11 cellular contexts compared by ENCODE assay signal in the genomic region with DNA sequence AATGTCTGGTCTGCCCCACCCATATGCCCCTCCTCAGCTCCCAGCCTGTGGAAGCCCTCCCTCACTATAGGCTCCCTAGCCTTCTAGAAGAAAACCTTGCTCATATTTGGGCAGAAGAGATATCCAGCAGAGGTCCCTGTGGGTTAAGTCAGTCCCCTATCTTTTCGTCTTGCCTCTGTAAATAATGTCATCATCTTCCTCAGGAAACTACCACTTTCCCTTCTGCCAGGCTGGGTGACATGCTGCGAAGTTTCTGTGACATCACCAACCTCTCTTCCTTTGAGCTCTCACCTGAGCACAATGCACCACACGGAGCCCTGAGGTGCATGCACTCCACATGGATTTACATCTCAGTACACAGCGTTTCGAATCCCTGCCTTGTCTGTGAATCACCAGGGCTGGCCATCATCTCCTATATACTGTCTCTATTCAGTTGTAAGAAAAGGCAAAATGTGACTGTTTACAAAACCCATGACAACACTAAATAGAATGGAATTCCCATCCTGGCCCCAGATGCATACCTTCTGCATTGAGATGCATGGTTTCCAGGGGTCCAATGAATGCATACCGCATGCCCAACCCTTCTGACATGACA.
DNase-seq lines count a peak whose midpoint lies in the region; ATAC-seq, FAIRE-seq and TF ChIP-seq lines count a peak whose summit lies in the region.
"Had no signal": no experiment of that assay in that cellular context is flagged by ENCODE, and none has a peak within 500 bp of the region (broad histone marks: within the 10 kb centered on the region; RNA-seq: fewer than 3 reads in every experiment).

No MANE protein-coding gene starts in this region.

- no peak overlapping the region for H3K27ac ChIP-seq in AG04450 (ENCODE audit: low read depth, low read length)
- no peak overlapping the region for H3K27ac ChIP-seq in caudate nucleus (ENCODE audit: low read depth, low read length)

- FAIRE-seq in frontal cortex (lab: Jason Lieb, UNC) = no peak

- H3K4me3 ChIP-seq in AG04450 (ENCODE audit: low read depth, low read length) = no peak overlapping the region

- peaks cover 31% of the 10 kb centered on the region for H3K4me1 ChIP-seq in ES-I3 (ENCODE audit: insufficient read depth, low read length)

- no peaks in the 10 kb centered on the region; the same call in 1 of the 2 replicates for H3K36me3 ChIP-seq in ES-I3 (ENCODE audit: insufficient read depth, low read length)

- peak overlapping the region; percentile 3; the same call in 1 of the 2 replicates for H3K9ac ChIP-seq in ES-I3 (ENCODE audit: low read depth, low read length)

- H3K27me3 ChIP-seq in AG04450 (ENCODE audit: control insufficient read depth, insufficient read depth, low read length) = peaks cover 8% of the 10 kb centered on the region

- H3K36me3 Mint-ChIP-seq in activated CD4-positive, alpha-beta T cell treated with anti-CD3 and anti-CD28 coated beads, Interleukin-2, amount 10 ng/mL, durations not matched to agents 7 days and 5 days (ENCODE audit: low read depth) = peaks cover 18% of the 10 kb centered on the region

- CTCF ChIA-PET in AG04450 (lab: Charles Lee) = no interaction called here
- CTCF ChIA-PET in activated CD4-positive, alpha-beta T cell treated with anti-CD3 and anti-CD28 coated beads, Interleukin-2, amount 10 ng/mL, durations not matched to agents 7 days and 5 days (lab: Charles Lee) = interaction anchor here (1.0 to 1.4 kb wide), 3 partner anchors 11 to 138 kb away, joined by 3 to 4 read pairs (median 3); no protein-coding TSS in a partner anchor

- H3K9me3 ChIP-seq in AG04450 (ENCODE audit: control insufficient read depth, insufficient read depth, low read length) = peaks cover 19% of the 10 kb centered on the region; the same call in 1 of the 2 replicates
- H3K9me3 ChIP-seq in ES-I3 (ENCODE audit: control insufficient read depth, insufficient read depth, low read length) = peaks cover 7% of the 10 kb centered on the region

- ATAC-seq in HG02981 (IDR thresholded peaks at IDR 0.05; ENCODE audit: unreplicated experiment) = no peak

- H3K4me1 Mint-ChIP-seq in activated CD4-positive, alpha-beta T cell treated with anti-CD3 and anti-CD28 coated beads, Interleukin-2, amount 10 ng/mL, durations not matched to agents 7 days and 5 days = peaks cover 37% of the 10 kb centered on the region

- no peak overlapping the region for H3K4me3 Mint-ChIP-seq in activated CD4-positive, alpha-beta T cell treated with anti-CD3 and anti-CD28 coated beads, Interleukin-2, amount 10 ng/mL, durations not matched to agents 7 days and 5 days

- peak; percentile 16 for DNase-seq in AG04450 (ENCODE audit: low read depth, low spot score)
- DNase-seq in activated CD4-positive, alpha-beta T cell treated with anti-CD3 and anti-CD28 coated beads, Interleukin-2, amount 10 ng/mL, durations not matched to agents 7 days and 5 days = peak; percentile 20
- peak; percentile 78 for DNase-seq in iPS DF 4.7 (ENCODE audit: extremely low read depth, low spot score)
- no peak for DNase-seq in frontal cortex (ENCODE audit: low spot score in 2 of 2)
- no peak for DNase-seq in NCI-H2196 (lab: John Stamatoyannopoulos, UW; ENCODE audit: unreplicated experiment)
- no peak for DNase-seq in caudate nucleus (lab: John Stamatoyannopoulos, UW)
- DNase-seq: aorta, immature natural killer cell, NCI-H2029 treated with DMSO at 0.1 percent for 48 hours had no signal

- TF ChIP-seq CTCF in AG04450 (IDR thresholded peaks at IDR 0.05; ENCODE audit: low read depth, low read length) = no peak

- POLR2A ChIA-PET in AG04450 (lab: Yijun Ruan, JAX) = no interaction called here
- POLR2A ChIA-PET in activated CD4-positive, alpha-beta T cell treated with anti-CD3 and anti-CD28 coated beads, Interleukin-2, amount 10 ng/mL, durations not matched to agents 7 days and 5 days (lab: Charles Lee) = no interaction called here

- peak overlapping the region; percentile 55 for H3K27ac Mint-ChIP-seq in activated CD4-positive, alpha-beta T cell treated with anti-CD3 and anti-CD28 coated beads, Interleukin-2, amount 10 ng/mL, durations not matched to agents 7 days and 5 days

- no peaks in the 10 kb centered on the region for H3K27me3 Mint-ChIP-seq in activated CD4-positive, alpha-beta T cell treated with anti-CD3 and anti-CD28 coated beads, Interleukin-2, amount 10 ng/mL, durations not matched to agents 7 days and 5 days

- peaks cover 11% of the 10 kb centered on the region for H3K9me3 Mint-ChIP-seq in activated CD4-positive, alpha-beta T cell treated with anti-CD3 and anti-CD28 coated beads, Interleukin-2, amount 10 ng/mL, durations not matched to agents 7 days and 5 days

Comparison
In these comparisons a context has a peak if more than half of its experiments do, and no peak if none do; other contexts are left out.
1. DNase-seq: peak in AG04450 (single experiment), activated CD4-positive, alpha-beta T cell treated with anti-CD3 and anti-CD28 coated beads, Interleukin-2, amount 10 ng/mL, durations not matched to agents 7 days and 5 days (single experiment) and iPS DF 4.7 (single experiment); none in frontal cortex (0 of 2), NCI-H2196 (single experiment) and caudate nucleus (0 of 61).